Comparison of ENCODE assay signal across 8 cellular contexts in the genomic region with DNA sequence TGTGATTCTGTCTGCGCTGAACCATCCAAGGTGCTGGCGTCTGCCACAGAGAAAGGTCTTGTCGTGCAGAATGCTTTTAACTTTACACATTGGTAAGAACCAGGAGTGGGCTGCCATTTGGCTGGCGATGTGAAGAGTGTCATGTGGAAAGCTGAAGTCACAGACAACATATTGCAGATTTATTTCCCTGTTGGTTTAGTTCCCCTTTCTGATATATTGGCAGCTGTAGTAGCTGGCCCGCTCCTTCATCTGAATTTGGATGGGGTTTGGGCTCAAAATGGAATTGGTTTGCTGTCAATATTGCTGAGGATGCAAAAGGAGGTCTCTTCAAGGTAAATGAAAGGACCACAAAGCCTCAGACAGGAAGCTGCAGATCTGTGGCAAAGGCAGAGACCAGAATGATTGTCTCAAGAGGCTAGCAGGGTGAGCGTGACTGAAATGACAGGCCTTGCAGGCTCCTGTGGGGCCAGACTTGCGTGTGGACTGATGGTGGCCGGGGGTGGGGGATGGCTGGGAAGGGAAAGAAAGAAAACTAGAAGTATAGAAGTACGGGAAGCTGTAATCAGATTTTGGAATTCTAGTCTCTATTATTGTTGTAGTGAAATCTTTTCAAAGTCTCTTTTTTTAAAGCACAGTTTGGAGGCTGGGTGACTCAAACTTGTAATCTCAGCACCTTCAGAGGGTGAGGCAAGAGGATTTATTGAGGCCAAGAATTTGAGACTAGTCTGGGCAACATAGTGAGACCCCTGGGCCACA. TPM values are rescaled to one million over a fixed set of nuclear protein-coding genes. Genes with fewer than 3 reads are reported as not detected.
DNase-seq lines count a peak whose midpoint lies in the region; ATAC-seq lines count a peak whose summit lies in the region.

No MANE protein-coding gene starts in this region.

- no peak overlapping the region for H3K4me3 ChIP-seq in thymus (ENCODE audit: low read length)

- H3K4me1 Mint-ChIP-seq in activated naive CD8-positive, alpha-beta T cell (ENCODE audit: low read depth), result peaks cover 67% of the 10 kb centered on the region

- H3K4me3 Mint-ChIP-seq in activated naive CD8-positive, alpha-beta T cell, result peak overlapping the region; percentile 66

- H3K4me1 ChIP-seq in thymus (ENCODE audit: control insufficient read depth, insufficient read depth, low read length), result peaks cover 10% of the 10 kb centered on the region

- H3K36me3 Mint-ChIP-seq in activated naive CD8-positive, alpha-beta T cell, result peaks cover 7% of the 10 kb centered on the region

- no peaks in the 10 kb centered on the region for H3K9me3 ChIP-seq in thymus (ENCODE audit: control insufficient read depth)

- H3K27me3 ChIP-seq in thymus (ENCODE audit: control insufficient read depth, insufficient read depth), result no peaks in the 10 kb centered on the region

- peak overlapping the region; percentile 52 for H3K27ac ChIP-seq in thymus (ENCODE audit: low read depth)

- peak overlapping the region; percentile 88 for H3K27ac Mint-ChIP-seq in activated naive CD8-positive, alpha-beta T cell

- no peaks in the 10 kb centered on the region for H3K27me3 Mint-ChIP-seq in activated naive CD8-positive, alpha-beta T cell

- peak; percentile 85 for ATAC-seq in GM18508 (IDR thresholded peaks at IDR 0.05; ENCODE audit: insufficient read depth, unreplicated experiment)
- ATAC-seq in GM21717 (IDR thresholded peaks at IDR 0.05; ENCODE audit: unreplicated experiment), result peak; percentile 93

- H3K36me3 ChIP-seq in thymus (ENCODE audit: control insufficient read depth, insufficient read depth), result no peaks in the 10 kb centered on the region

- DNase-seq in Kasumi-1 (lab: John Stamatoyannopoulos, UW), result peak; percentile 58 to 59
- DNase-seq in foreskin melanocyte, result no peak
- no peak for DNase-seq in superior temporal gyrus (ENCODE audit: extremely low spot score)
- no peak for DNase-seq in GOT3 (lab: John Stamatoyannopoulos, UW)

- H3K9me3 Mint-ChIP-seq in activated naive CD8-positive, alpha-beta T cell (ENCODE audit: low read depth), result no peaks in the 10 kb centered on the region

- 42% methylated on average over 9 of the region's 9 CpGs for whole genome bisulfite sequencing in thymus

RNA-seq across cellular contexts. Expression of a gene that starts 25.1 kb away (rescaled TPM):
- 2.2 TPM for polyA plus RNA-seq in thymus

Comparison
In these comparisons a context has a peak if more than half of its experiments do, and no peak if none do; other contexts are left out.
1. DNase-seq: peak in Kasumi-1 (2 of 2); none in foreskin melanocyte (single experiment), superior temporal gyrus (single experiment) and GOT3 (single experiment).